Comparison of ENCODE assay signal across 11 cellular contexts in the genomic region with DNA sequence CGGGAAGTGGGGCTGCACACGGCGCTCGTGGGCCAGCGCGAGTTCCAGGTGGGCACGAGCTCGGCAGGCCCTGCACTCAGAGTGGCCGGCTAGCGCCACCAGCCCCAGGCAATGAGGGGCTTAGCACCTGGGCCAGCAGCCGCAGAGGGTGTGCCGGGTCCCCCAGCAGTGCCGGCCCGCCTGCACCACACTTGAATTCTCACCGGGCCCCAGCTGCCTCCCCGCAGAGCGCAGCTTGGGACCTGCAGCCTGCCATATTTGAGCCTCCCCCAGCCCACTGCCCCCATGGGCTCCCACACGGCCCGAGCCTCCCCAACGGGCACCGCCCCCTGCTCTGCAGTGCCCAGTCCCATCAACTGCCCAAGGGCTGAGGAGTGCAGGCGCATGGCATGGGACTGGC.
"Had no signal": no experiment of that assay in that cellular context is flagged by ENCODE, and none has a peak within 500 bp of the region (broad histone marks: within the 10 kb centered on the region; RNA-seq: fewer than 3 reads in every experiment).

No MANE protein-coding gene starts in this region.

- H3K4me3 ChIP-seq: GM23248, GM23338, HAP-1 had no signal

- ATAC-seq: GM23338, HCT116 had no signal

- FAIRE-seq: H1, H54 had no signal

- H3K4me2 ChIP-seq: GM23338 had no signal

- DNase-seq: GM23248, GOT3, H7, H9, HCEC 1CT, HFFc6 had no signal

- H3K9me3 ChIP-seq: HAP-1 had no signal

- H3K4me1 ChIP-seq: HAP-1 had no signal

- H3K9ac ChIP-seq: GM23248 had no signal

- H3K36me3 ChIP-seq: HAP-1 had no signal

- H2AFZ ChIP-seq: GM23248, GM23338 had no signal

- H3K27ac ChIP-seq: GM23248 had no signal
